Comparison of ENCODE assay signal across 10 cellular contexts in genomic region chr17:2403044-2403443, GRCh38. TPM values are rescaled to one million over a fixed set of nuclear protein-coding genes. Genes with fewer than 3 reads are reported as not detected.
DNase-seq lines count a peak whose midpoint lies in the region; ATAC-seq and TF ChIP-seq lines count a peak whose summit lies in the region.
"Had no signal": no experiment of that assay in that cellular context is flagged by ENCODE, and none has a peak within 500 bp of the region (broad histone marks: within the 10 kb centered on the region; RNA-seq: fewer than 3 reads in every experiment).

No MANE protein-coding gene starts in this region.

- H3K4me3 ChIP-seq in lower lobe of right lung (peak overlapping the region; percentile 99), suprapubic skin (no peak overlapping the region), upper lobe of left lung (no peak overlapping the region)

- H3K36me3 Mint-ChIP-seq in activated CD4-positive, alpha-beta T cell treated with anti-CD3 and anti-CD28 coated beads, Interleukin-2, amount 10 ng/mL, durations not matched to agents 24 days and 14 days (ENCODE audit: low read depth) = peaks cover 8% of the 10 kb centered on the region
- peaks cover 2% of the 10 kb centered on the region for H3K36me3 Mint-ChIP-seq in T-helper 17 cell (ENCODE audit: low read depth)

- no peaks in the 10 kb centered on the region for H3K9me3 ChIP-seq in T-helper 17 cell (ENCODE audit: control insufficient read depth, low read length, poor library complexity, severe bottlenecking)
- no peaks in the 10 kb centered on the region for H3K9me3 ChIP-seq in lower lobe of right lung
- H3K9me3 ChIP-seq in suprapubic skin = no peaks in the 10 kb centered on the region
- H3K9me3 ChIP-seq in upper lobe of left lung = no peaks in the 10 kb centered on the region

- no peaks in the 10 kb centered on the region for H3K27me3 Mint-ChIP-seq in activated CD4-positive, alpha-beta T cell treated with anti-CD3 and anti-CD28 coated beads, Interleukin-2, amount 10 ng/mL, durations not matched to agents 24 days and 14 days
- no peaks in the 10 kb centered on the region for H3K27me3 Mint-ChIP-seq in T-helper 17 cell

- H3K4me1 ChIP-seq in lower lobe of right lung = peaks cover 64% of the 10 kb centered on the region
- H3K4me1 ChIP-seq in suprapubic skin = peaks cover 73% of the 10 kb centered on the region
- H3K4me1 ChIP-seq in upper lobe of left lung = peaks cover 26 to 55% (median 34%) of the 10 kb centered on the region in 4 donors

- DNase-seq in activated CD4-positive, alpha-beta T cell treated with anti-CD3 and anti-CD28 coated beads, Interleukin-2, amount 10 ng/mL, durations not matched to agents 24 days and 14 days = no peak
- no peak for DNase-seq in activated CD4-positive, alpha-beta T cell treated with anti-CD3 and anti-CD28 coated beads, Interleukin-2, amount 50 U/mL, for 4 hours
- DNase-seq in T-helper 17 cell = no peak
- peak; percentile 16 for DNase-seq in lower lobe of right lung
- DNase-seq in suprapubic skin (ENCODE audit: low spot score in 2 of 2) = peak in 1 of 2 donors; percentile 57
- no peak for DNase-seq in upper lobe of left lung
- DNase-seq: activated naive CD4-positive, alpha-beta T cell treated with Interleukin-2 at 50 U/mL for 16 hours; NCI-H1417 treated with DMSO at 0.1 percent for 48 hours had no signal

- TF ChIP-seq CTCF in lower lobe of right lung (IDR thresholded peaks at IDR 0.05) (no peak), suprapubic skin (IDR thresholded peaks at IDR 0.05) (no peak), upper lobe of left lung (IDR thresholded peaks at IDR 0.05) (no peak)

- H3K27ac Mint-ChIP-seq in activated CD4-positive, alpha-beta T cell treated with anti-CD3 and anti-CD28 coated beads, Interleukin-2, amount 10 ng/mL, durations not matched to agents 24 days and 14 days = no peak overlapping the region
- no peak overlapping the region for H3K27ac Mint-ChIP-seq in T-helper 17 cell

- TF ChIP-seq POLR2A in suprapubic skin (IDR thresholded peaks at IDR 0.05) = no peak
- TF ChIP-seq POLR2A in upper lobe of left lung (IDR thresholded peaks at IDR 0.05) = no peak

- H3K4me1 Mint-ChIP-seq in activated CD4-positive, alpha-beta T cell treated with anti-CD3 and anti-CD28 coated beads, Interleukin-2, amount 10 ng/mL, durations not matched to agents 24 days and 14 days = peaks cover 50% of the 10 kb centered on the region
- H3K4me1 Mint-ChIP-seq in T-helper 17 cell = peaks cover 38% of the 10 kb centered on the region

- TF ChIP-seq EP300 in suprapubic skin (IDR thresholded peaks at IDR 0.05) (no peak), upper lobe of left lung (IDR thresholded peaks at IDR 0.05) (no peak)

- ATAC-seq in T-helper 17 cell (no peak), lower lobe of right lung (no peak), HG02588 (IDR thresholded peaks at IDR 0.05; ENCODE audit: unreplicated experiment) (no peak), GM21381 (IDR thresholded peaks at IDR 0.05; ENCODE audit: unreplicated experiment) (no peak), upper lobe of left lung (ENCODE audit: low FRiP score in 2 of 2) (no peak)

- WGBS in suprapubic skin = 92% methylated on average over 4 of the region's 4 CpGs
- WGBS in upper lobe of left lung, 2 donors = 99 to 100% methylated on average over 4 of the region's 4 CpGs

- H3K4me3 Mint-ChIP-seq in activated CD4-positive, alpha-beta T cell treated with anti-CD3 and anti-CD28 coated beads, Interleukin-2, amount 10 ng/mL, durations not matched to agents 24 days and 14 days = peak overlapping the region; percentile 82
- H3K4me3 Mint-ChIP-seq in T-helper 17 cell = peak overlapping the region; percentile 82

- H3K36me3 ChIP-seq in lower lobe of right lung (no peaks in the 10 kb centered on the region), suprapubic skin (no peaks in the 10 kb centered on the region), upper lobe of left lung (no peaks in the 10 kb centered on the region)

- intact Hi-C loops in activated CD4-positive, alpha-beta T cell treated with anti-CD3 and anti-CD28 coated beads, Interleukin-2, amount 10 ng/mL, durations not matched to agents 24 days and 14 days (cut with micrococcal nuclease) = loop anchor here (5.0 kb wide), 3 partner anchors 109 to 1964 kb away; partner anchors contain the start of genes METTL16, PAFAH1B1 and UBE2G1
- intact Hi-C loops in lower lobe of right lung (cut with DNase I) = no loop called here

- H3K27me3 ChIP-seq in lower lobe of right lung (ENCODE audit: low read depth) (no peaks in the 10 kb centered on the region), suprapubic skin (no peaks in the 10 kb centered on the region), upper lobe of left lung (peaks cover 0 to 2% (median 0%) of the 10 kb centered on the region in 4 donors)

- no peaks in the 10 kb centered on the region for H3K9me3 Mint-ChIP-seq in activated CD4-positive, alpha-beta T cell treated with anti-CD3 and anti-CD28 coated beads, Interleukin-2, amount 10 ng/mL, durations not matched to agents 24 days and 14 days

- H3K27ac ChIP-seq in lower lobe of right lung (no peak overlapping the region), suprapubic skin (peak overlapping the region; percentile 99), upper lobe of left lung (peak overlapping the region in 2 of 4 donors; percentile 98 to 99)

RNA-seq across cellular contexts. Expression of gene MNT, which starts 2.2 kb away (rescaled TPM):
- 29.1 and 32.8 TPM in 2 replicates for total RNA-seq in activated CD4-positive, alpha-beta T cell treated with anti-CD3 and anti-CD28 coated beads, Interleukin-2, amount 10 ng/mL, durations not matched to agents 24 days and 14 days
- total RNA-seq in T-helper 17 cell = 100 to 1,000 TPM in 1 of 2 donors, 10 to 100 TPM in 1; 92.9 to 110 TPM
- total RNA-seq in lower lobe of right lung = 32.6 TPM
- 10 to 100 TPM; 20.9 to 50.0 (median 44.1) TPM for total RNA-seq in suprapubic skin
- 10 to 100 TPM; 14.9 to 68.1 (median 38.6) TPM for total RNA-seq in upper lobe of left lung
